ENCODE assay signal across 14 cellular contexts in the genomic region with DNA sequence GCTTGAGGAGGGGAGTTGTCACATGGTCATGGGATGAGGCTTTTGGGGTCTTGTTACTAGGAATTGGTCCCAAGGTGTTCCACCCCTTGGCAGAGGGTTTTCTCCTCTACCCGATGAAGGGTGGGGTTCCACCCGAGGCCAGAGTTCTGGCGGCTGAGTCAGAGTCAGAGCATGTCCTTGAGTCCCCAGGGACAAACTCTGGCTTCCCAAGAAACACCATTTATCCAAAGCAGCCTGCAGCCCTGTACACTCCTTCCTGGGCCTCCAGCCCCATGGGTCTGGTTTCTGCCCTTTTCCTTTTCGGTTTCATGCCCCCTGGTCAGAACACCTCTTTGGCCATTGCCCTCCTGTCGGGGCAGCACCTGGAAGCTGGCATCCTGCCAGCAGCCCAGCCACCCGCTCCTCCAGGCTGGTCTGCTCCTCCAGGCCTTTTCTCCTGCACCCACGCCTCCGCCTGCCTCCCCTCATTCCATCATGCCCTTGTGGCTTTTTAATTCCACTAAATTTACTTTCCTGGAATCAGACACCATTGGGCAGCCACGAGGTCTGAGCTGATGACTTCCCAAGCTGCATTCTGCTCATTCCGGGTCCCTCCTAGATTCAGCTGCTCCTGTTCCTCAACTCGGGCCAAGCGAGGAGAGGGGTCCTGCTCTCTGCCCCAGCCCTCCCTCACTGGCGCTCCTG.
DNase-seq lines count a peak whose midpoint lies in the region; ATAC-seq and TF ChIP-seq lines count a peak whose summit lies in the region.
"Had no signal": no experiment of that assay in that cellular context is flagged by ENCODE, and none has a peak within 500 bp of the region (broad histone marks: within the 10 kb centered on the region; RNA-seq: fewer than 3 reads in every experiment).

No MANE protein-coding gene starts in this region.

- CTCF ChIA-PET in RWPE1 (lab: Yijun Ruan, JAX), result no interaction called here

- POLR2A ChIA-PET in RWPE1 (lab: Yijun Ruan, JAX; ENCODE audit: low non-redundant PET), result interaction anchor here (0.6 kb wide), 1 partner anchor 80 kb away, joined by 3 read pairs; no protein-coding TSS in a partner anchor

- no peaks in the 10 kb centered on the region for H3K9me3 Mint-ChIP-seq in stimulated activated effector memory CD8-positive, alpha-beta T cell treated with anti-CD3 and anti-CD28 coated beads, Interleukin-12 subunit alpha, Interleukin-12 subunit beta, amount 100 ng/mL, for 72 hours
- H3K9me3 Mint-ChIP-seq: central memory CD8-positive, alpha-beta T cell had no signal

- H3K27ac Mint-ChIP-seq in stimulated activated effector memory CD8-positive, alpha-beta T cell treated with anti-CD3 and anti-CD28 coated beads, Interleukin-12 subunit alpha, Interleukin-12 subunit beta, amount 100 ng/mL, for 72 hours, result peak overlapping the region; percentile 33

- no peaks in the 10 kb centered on the region for H3K4me1 Mint-ChIP-seq in stimulated activated effector memory CD8-positive, alpha-beta T cell treated with anti-CD3 and anti-CD28 coated beads, Interleukin-12 subunit alpha, Interleukin-12 subunit beta, amount 100 ng/mL, for 72 hours
- H3K4me1 Mint-ChIP-seq: central memory CD8-positive, alpha-beta T cell had no signal

- H3K4me3 ChIP-seq in fibroblast of mammary gland (ENCODE audit: control insufficient read depth, low read depth, low read length) (no peak overlapping the region), dorsolateral prefrontal cortex (no peak overlapping the region)
- H3K4me3 ChIP-seq: lung had no signal

- peak overlapping the region; percentile 89 for H3K27ac ChIP-seq in RWPE1
- H3K27ac ChIP-seq in dorsolateral prefrontal cortex, result no peak overlapping the region

- TF ChIP-seq CTCF in RWPE1 (conservative IDR thresholded peaks at IDR 0.05; ENCODE audit: low read depth), result no peak
- no peak for TF ChIP-seq CTCF in fibroblast of mammary gland (conservative IDR thresholded peaks at IDR 0.05; ENCODE audit: control insufficient read depth, insufficient read depth, low read depth, low read length)
- no peak for TF ChIP-seq CTCF in dorsolateral prefrontal cortex (IDR thresholded peaks at IDR 0.05 in 54 of 56, conservative IDR thresholded peaks at IDR 0.05 in 2 of 56; ENCODE audit: low read depth in 1 of 56, partially characterized antibody in 56 of 56)

- DNase-seq in DMS79 treated with DMSO at 0.1 percent for 48 hours (lab: John Stamatoyannopoulos, UW), result peak; percentile 57
- no peak for DNase-seq in DMS79 (lab: John Stamatoyannopoulos, UW)
- peak; percentile 27 for DNase-seq in RWPE1 (ENCODE audit: low spot score)
- DNase-seq in fibroblast of mammary gland (ENCODE audit: low read depth), result peak; percentile 69
- no peak for DNase-seq in stimulated activated effector memory CD8-positive, alpha-beta T cell treated with anti-CD3 and anti-CD28 coated beads, Interleukin-12 subunit alpha, Interleukin-12 subunit beta, amount 100 ng/mL, for 72 hours (ENCODE audit: low spot score in 2 of 2)
- no peak for DNase-seq in NCI-H2029 (lab: John Stamatoyannopoulos, UW)
- DNase-seq in dorsolateral prefrontal cortex, result no peak
- no peak for DNase-seq in NCI-H2029 treated with DMSO at 0.1 percent for 48 hours (lab: John Stamatoyannopoulos, UW)
- DNase-seq: 8988T, DMS53, NCI-H187, posterior cingulate gyrus had no signal

- intact Hi-C loops in dorsolateral prefrontal cortex (cut with DNase I), result no loop called here

- H3K4me3 Mint-ChIP-seq in stimulated activated effector memory CD8-positive, alpha-beta T cell treated with anti-CD3 and anti-CD28 coated beads, Interleukin-12 subunit alpha, Interleukin-12 subunit beta, amount 100 ng/mL, for 72 hours, result no peak overlapping the region
- H3K4me3 Mint-ChIP-seq: central memory CD8-positive, alpha-beta T cell had no signal

- no peak for ATAC-seq in stimulated activated effector memory CD8-positive, alpha-beta T cell treated with anti-CD3 and anti-CD28 coated beads, Interleukin-12 subunit alpha, Interleukin-12 subunit beta, amount 100 ng/mL, for 72 hours

- H3K27me3 ChIP-seq in dorsolateral prefrontal cortex, result no peaks in the 10 kb centered on the region

- no peaks in the 10 kb centered on the region for H3K36me3 Mint-ChIP-seq in stimulated activated effector memory CD8-positive, alpha-beta T cell treated with anti-CD3 and anti-CD28 coated beads, Interleukin-12 subunit alpha, Interleukin-12 subunit beta, amount 100 ng/mL, for 72 hours

Comparison
In these comparisons a context has a peak if more than half of its experiments do, and no peak if none do; other contexts are left out.
1. DNase-seq: peak in DMS79 treated with DMSO at 0.1 percent for 48 hours (single experiment), RWPE1 (single experiment) and fibroblast of mammary gland (single experiment); none in DMS79 (single experiment), stimulated activated effector memory CD8-positive, alpha-beta T cell treated with anti-CD3 and anti-CD28 coated beads, Interleukin-12 subunit alpha, Interleukin-12 subunit beta, amount 100 ng/mL, for 72 hours (0 of 2), NCI-H2029 (single experiment), dorsolateral prefrontal cortex (0 of 10) and NCI-H2029 treated with DMSO at 0.1 percent for 48 hours (single experiment).